In genomic region chr17:48442819-48443218, GRCh38 we compare ENCODE assay signal across 1 cellular context.
TF ChIP-seq lines count a peak whose summit lies in the region.

No MANE protein-coding gene starts in this region.

TF ChIP-seq in K562, 482 proteins besides CTCF, POLR2A, EP300 and RAD21 (continued from another document and continues in another):
- TF ChIP-seq AFF4 (CRISPR knock-in tag; IDR thresholded peaks at IDR 0.05) = no peak
- no peak for TF ChIP-seq SMAD2 (IDR thresholded peaks at IDR 0.05; ENCODE audit: low read depth, low read length)
- TF ChIP-seq PHF8 (IDR thresholded peaks at IDR 0.05; ENCODE audit: borderline replicate concordance, low read length) = no peak
- TF ChIP-seq HOMEZ (CRISPR knock-in tag; IDR thresholded peaks at IDR 0.05) = no peak
- TF ChIP-seq ZNF436 (CRISPR knock-in tag; IDR thresholded peaks at IDR 0.05) = no peak
- TF ChIP-seq E2F3 (CRISPR knock-in tag; IDR thresholded peaks at IDR 0.05) = no peak
- TF ChIP-seq ARID1B (IDR thresholded peaks at IDR 0.05) = peak; percentile 91
- TF ChIP-seq, protein P1, sequence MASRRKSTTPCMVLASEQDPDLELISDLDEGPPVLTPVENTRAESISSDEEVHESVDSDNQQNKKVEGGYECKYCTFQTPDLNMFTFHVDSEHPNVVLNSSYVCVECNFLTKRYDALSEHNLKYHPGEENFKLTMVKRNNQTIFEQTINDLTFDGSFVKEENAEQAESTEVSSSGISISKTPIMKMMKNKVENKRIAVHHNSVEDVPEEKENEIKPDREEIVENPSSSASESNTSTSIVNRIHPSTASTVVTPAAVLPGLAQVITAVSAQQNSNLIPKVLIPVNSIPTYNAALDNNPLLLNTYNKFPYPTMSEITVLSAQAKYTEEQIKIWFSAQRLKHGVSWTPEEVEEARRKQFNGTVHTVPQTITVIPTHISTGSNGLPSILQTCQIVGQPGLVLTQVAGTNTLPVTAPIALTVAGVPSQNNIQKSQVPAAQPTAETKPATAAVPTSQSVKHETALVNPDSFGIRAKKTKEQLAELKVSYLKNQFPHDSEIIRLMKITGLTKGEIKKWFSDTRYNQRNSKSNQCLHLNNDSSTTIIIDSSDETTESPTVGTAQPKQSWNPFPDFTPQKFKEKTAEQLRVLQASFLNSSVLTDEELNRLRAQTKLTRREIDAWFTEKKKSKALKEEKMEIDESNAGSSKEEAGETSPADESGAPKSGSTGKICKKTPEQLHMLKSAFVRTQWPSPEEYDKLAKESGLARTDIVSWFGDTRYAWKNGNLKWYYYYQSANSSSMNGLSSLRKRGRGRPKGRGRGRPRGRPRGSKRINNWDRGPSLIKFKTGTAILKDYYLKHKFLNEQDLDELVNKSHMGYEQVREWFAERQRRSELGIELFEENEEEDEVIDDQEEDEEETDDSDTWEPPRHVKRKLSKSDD (conservative IDR thresholded peaks at IDR 0.05; ENCODE audit: low read length) = no peak
- TF ChIP-seq KLF1 (tag; IDR thresholded peaks at IDR 0.05) = no peak
- TF ChIP-seq PCBP2 (IDR thresholded peaks at IDR 0.05; ENCODE audit: low read depth, low read length, poor library complexity, severe bottlenecking) = no peak
- no peak for TF ChIP-seq ZNF354B (CRISPR knock-in tag; IDR thresholded peaks at IDR 0.05)
- no peak for TF ChIP-seq STAT5B (CRISPR knock-in tag; IDR thresholded peaks at IDR 0.05)
- TF ChIP-seq BCL6 (CRISPR knock-in tag; IDR thresholded peaks at IDR 0.05) = no peak
- TF ChIP-seq ZNF57 (CRISPR knock-in tag; IDR thresholded peaks at IDR 0.05) = no peak
- TF ChIP-seq JUN (IDR thresholded peaks at IDR 0.05; ENCODE audit: borderline replicate concordance, low read depth, low read length) = peak; percentile 87
- TF ChIP-seq JUN (CRISPR knock-in tag; IDR thresholded peaks at IDR 0.05; ENCODE audit: borderline replicate concordance) = no peak
- no peak for TF ChIP-seq ATF2 (CRISPR knock-in tag; IDR thresholded peaks at IDR 0.05)
- TF ChIP-seq, protein P2, sequence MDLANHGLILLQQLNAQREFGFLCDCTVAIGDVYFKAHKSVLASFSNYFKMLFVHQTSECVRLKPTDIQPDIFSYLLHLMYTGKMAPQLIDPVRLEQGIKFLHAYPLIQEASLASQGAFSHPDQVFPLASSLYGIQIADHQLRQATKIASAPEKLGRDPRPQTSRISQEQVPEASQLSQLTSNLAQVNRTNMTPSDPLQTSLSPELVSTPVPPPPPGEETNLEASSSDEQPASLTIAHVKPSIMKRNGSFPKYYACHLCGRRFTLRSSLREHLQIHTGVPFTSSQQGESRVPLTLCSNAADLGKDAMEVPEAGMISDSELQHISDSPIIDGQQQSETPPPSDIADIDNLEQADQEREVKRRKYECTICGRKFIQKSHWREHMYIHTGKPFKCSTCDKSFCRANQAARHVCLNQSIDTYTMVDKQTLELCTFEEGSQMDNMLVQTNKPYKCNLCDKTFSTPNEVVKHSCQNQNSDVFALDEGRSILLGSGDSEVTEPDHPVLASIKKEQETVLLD (IDR thresholded peaks at IDR 0.05) = peak; percentile 60; the same call in 1 of the 2 replicates
- TF ChIP-seq, protein P3, sequence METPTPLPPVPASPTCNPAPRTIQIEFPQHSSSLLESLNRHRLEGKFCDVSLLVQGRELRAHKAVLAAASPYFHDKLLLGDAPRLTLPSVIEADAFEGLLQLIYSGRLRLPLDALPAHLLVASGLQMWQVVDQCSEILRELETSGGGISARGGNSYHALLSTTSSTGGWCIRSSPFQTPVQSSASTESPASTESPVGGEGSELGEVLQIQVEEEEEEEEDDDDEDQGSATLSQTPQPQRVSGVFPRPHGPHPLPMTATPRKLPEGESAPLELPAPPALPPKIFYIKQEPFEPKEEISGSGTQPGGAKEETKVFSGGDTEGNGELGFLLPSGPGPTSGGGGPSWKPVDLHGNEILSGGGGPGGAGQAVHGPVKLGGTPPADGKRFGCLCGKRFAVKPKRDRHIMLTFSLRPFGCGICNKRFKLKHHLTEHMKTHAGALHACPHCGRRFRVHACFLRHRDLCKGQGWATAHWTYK (CRISPR knock-in tag; IDR thresholded peaks at IDR 0.05) = no peak
- no peak for TF ChIP-seq ZNF133 (CRISPR knock-in tag; IDR thresholded peaks at IDR 0.05)
- TF ChIP-seq ZNF76 (CRISPR knock-in tag; IDR thresholded peaks at IDR 0.05; ENCODE audit: borderline replicate concordance) = no peak
- TF ChIP-seq ZNF277 (CRISPR knock-in tag; IDR thresholded peaks at IDR 0.05; ENCODE audit: borderline replicate concordance) = no peak
- TF ChIP-seq KAT7 (CRISPR knock-in tag; IDR thresholded peaks at IDR 0.05; ENCODE audit: borderline replicate concordance) = no peak
- no peak for TF ChIP-seq NFXL1 (CRISPR knock-in tag; IDR thresholded peaks at IDR 0.05)
- no peak for TF ChIP-seq DACH1 (IDR thresholded peaks at IDR 0.05; ENCODE audit: partially characterized antibody)
- peak; percentile 23; the same call in 1 of the 2 replicates for TF ChIP-seq SMARCC2 (IDR thresholded peaks at IDR 0.05; ENCODE audit: low read depth)
- no peak for TF ChIP-seq TBP (optimal IDR thresholded peaks at IDR 0.05; ENCODE audit: low read depth, low read length)
- TF ChIP-seq BCOR (IDR thresholded peaks at IDR 0.05) = peak; percentile 88
- TF ChIP-seq CBX2 (IDR thresholded peaks at IDR 0.05; ENCODE audit: insufficient read depth, low read length, poor library complexity, severe bottlenecking) = no peak
- TF ChIP-seq ZNF239 (CRISPR knock-in tag; IDR thresholded peaks at IDR 0.05) = no peak
- TF ChIP-seq RFX1 (IDR thresholded peaks at IDR 0.05) = no peak
- no peak for TF ChIP-seq ZNF217 (CRISPR knock-in tag; IDR thresholded peaks at IDR 0.05)
- TF ChIP-seq NKRF (IDR thresholded peaks at IDR 0.05; ENCODE audit: borderline replicate concordance) = no peak
- TF ChIP-seq HOXB6 (CRISPR knock-in tag; IDR thresholded peaks at IDR 0.05; ENCODE audit: borderline replicate concordance) = no peak
- no peak for TF ChIP-seq POLR3G (IDR thresholded peaks at IDR 0.05; ENCODE audit: extremely low read depth, insufficient read length, insufficient replicate concordance)
- no peak for TF ChIP-seq COPS2 (conservative IDR thresholded peaks at IDR 0.05)
- no peak for TF ChIP-seq HSF4 (CRISPR knock-in tag; IDR thresholded peaks at IDR 0.05; ENCODE audit: borderline replicate concordance)
- no peak for TF ChIP-seq ZNF282 (CRISPR knock-in tag; IDR thresholded peaks at IDR 0.05)
- no peak for TF ChIP-seq CREB3L1 (IDR thresholded peaks at IDR 0.05; ENCODE audit: borderline replicate concordance, low read depth)
- peak; percentile 58; the same call in 1 of the 2 replicates for TF ChIP-seq C11orf30 (IDR thresholded peaks at IDR 0.05; ENCODE audit: low read depth)
- no peak for TF ChIP-seq ZNF143 (CRISPR knock-in tag; IDR thresholded peaks at IDR 0.05)
- no peak for TF ChIP-seq FIP1L1 (IDR thresholded peaks at IDR 0.05; ENCODE audit: low read depth, low read length, poor library complexity, severe bottlenecking)
- TF ChIP-seq PYGO2 (tag; IDR thresholded peaks at IDR 0.05) = no peak
- no peak for TF ChIP-seq HNRNPUL1 (IDR thresholded peaks at IDR 0.05; ENCODE audit: low read length)
- no peak for TF ChIP-seq ZBTB1 (CRISPR knock-in tag; IDR thresholded peaks at IDR 0.05; ENCODE audit: borderline replicate concordance, low read depth)
- TF ChIP-seq, protein P4, sequence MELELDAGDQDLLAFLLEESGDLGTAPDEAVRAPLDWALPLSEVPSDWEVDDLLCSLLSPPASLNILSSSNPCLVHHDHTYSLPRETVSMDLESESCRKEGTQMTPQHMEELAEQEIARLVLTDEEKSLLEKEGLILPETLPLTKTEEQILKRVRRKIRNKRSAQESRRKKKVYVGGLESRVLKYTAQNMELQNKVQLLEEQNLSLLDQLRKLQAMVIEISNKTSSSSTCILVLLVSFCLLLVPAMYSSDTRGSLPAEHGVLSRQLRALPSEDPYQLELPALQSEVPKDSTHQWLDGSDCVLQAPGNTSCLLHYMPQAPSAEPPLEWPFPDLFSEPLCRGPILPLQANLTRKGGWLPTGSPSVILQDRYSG (tag; conservative IDR thresholded peaks at IDR 0.05; ENCODE audit: low read depth) = no peak
- TF ChIP-seq CREB1 (IDR thresholded peaks at IDR 0.05) = no peak
- no peak for TF ChIP-seq CREB1 (CRISPR knock-in tag; IDR thresholded peaks at IDR 0.05)
- TF ChIP-seq MED1 (CRISPR knock-in tag; IDR thresholded peaks at IDR 0.05; ENCODE audit: borderline replicate concordance) = no peak
- peak; percentile 70 for TF ChIP-seq TEAD4 (IDR thresholded peaks at IDR 0.05; ENCODE audit: low read length)
- no peak for TF ChIP-seq TEAD4 (CRISPR knock-in tag; IDR thresholded peaks at IDR 0.05; ENCODE audit: borderline replicate concordance)
- TF ChIP-seq ZNF232 (CRISPR knock-in tag; IDR thresholded peaks at IDR 0.05) = no peak
- TF ChIP-seq ZNF444 (CRISPR knock-in tag; IDR thresholded peaks at IDR 0.05) = no peak
- TF ChIP-seq SAP30 (IDR thresholded peaks at IDR 0.05; ENCODE audit: borderline replicate concordance, insufficient read depth, low read depth, low read length, poor library complexity, severe bottlenecking) = no peak
